In the genomic region with DNA sequence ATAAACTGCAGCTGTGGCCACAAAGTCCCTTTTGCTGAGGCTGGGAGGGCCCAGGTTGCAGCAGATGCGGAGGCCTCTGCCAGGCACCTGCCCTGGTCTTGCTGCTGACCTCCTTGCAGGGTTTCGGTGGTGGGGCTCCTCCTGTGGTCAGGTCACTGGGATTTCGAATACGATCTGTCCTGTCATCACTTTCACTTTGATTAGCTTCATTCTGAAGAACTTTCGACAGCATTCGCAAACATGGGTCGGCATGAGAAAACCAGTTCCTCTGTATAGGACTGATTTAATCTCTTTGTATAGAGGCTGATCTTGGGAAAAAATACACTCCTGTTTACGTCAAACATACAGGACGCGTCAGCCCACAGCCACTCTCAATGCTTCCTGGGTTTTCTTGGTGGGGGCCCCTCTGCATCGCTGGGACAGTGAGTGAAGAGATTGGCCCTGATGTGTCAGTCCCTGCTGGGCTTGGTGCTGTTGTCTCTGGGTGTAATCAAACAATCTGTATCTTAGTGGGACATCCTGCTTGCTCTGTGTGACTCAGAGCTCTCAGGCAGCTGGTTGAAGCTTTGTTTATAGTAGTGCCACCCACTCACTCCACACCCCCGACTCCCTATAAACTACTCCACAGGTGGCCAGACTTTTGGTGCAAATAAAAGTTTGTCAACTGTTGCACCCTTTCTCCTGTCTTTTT, we compare ENCODE assay signal across 8 cellular contexts.
DNase-seq lines count a peak whose midpoint lies in the region; ATAC-seq and TF ChIP-seq lines count a peak whose summit lies in the region.

No MANE protein-coding gene starts in this region.

- POLR2A ChIA-PET in activated CD4-positive, alpha-beta T cell treated with anti-CD3 and anti-CD28 coated beads, Interleukin-2, amount 10 ng/mL, durations not matched to agents 7 days and 5 days (lab: Charles Lee) = interaction anchor here (0.5 kb wide), 1 partner anchor 293 kb away, joined by 3 read pairs; no protein-coding TSS in a partner anchor

- CTCF ChIA-PET in activated CD4-positive, alpha-beta T cell treated with anti-CD3 and anti-CD28 coated beads, Interleukin-2, amount 10 ng/mL, durations not matched to agents 7 days and 5 days (lab: Charles Lee) = interaction anchor here (0.5 to 1.7 kb wide), 9 partner anchors 8 to 312 kb away, joined by 3 to 7 read pairs (median 3); no protein-coding TSS in a partner anchor

- peak; percentile 81 for ATAC-seq in GM19397 (IDR thresholded peaks at IDR 0.05; ENCODE audit: unreplicated experiment)
- ATAC-seq in HG03521 (IDR thresholded peaks at IDR 0.05; ENCODE audit: unreplicated experiment) = peak; percentile 84

- intact Hi-C loops in CD14-positive monocyte (cut with micrococcal nuclease) = loop anchor here (5.0 to 10.0 kb wide), 6 partner anchors 50 to 323 kb away; partner anchors contain the start of gene CXCR4 (in 1 of the 2)

- peak; percentile 57 for DNase-seq in CD14-positive monocyte (ENCODE audit: low spot score)
- peak; percentile 75 for DNase-seq in activated CD4-positive, alpha-beta T cell treated with anti-CD3 and anti-CD28 coated beads, Interleukin-2, amount 10 ng/mL, durations not matched to agents 7 days and 5 days
- peak; percentile 3 for DNase-seq in epithelial cell of prostate (ENCODE audit: low read depth, low spot score)
- DNase-seq in stimulated activated CD4-positive, alpha-beta T cell treated with anti-CD3 and anti-CD28 coated beads, Interleukin-4, amount 100 ng/mL, for 24 hours = peak; percentile 78
- DNase-seq in OCI-M2 (lab: John Stamatoyannopoulos, UW; ENCODE audit: unreplicated experiment) = no peak
- no peak for DNase-seq in AML-193 (lab: John Stamatoyannopoulos, UW)

- H3K9me3 Mint-ChIP-seq in CD14-positive monocyte = peaks cover 0 to 2% (median 0%) of the 10 kb centered on the region in 7 donors
- H3K9me3 Mint-ChIP-seq in activated CD4-positive, alpha-beta T cell treated with anti-CD3 and anti-CD28 coated beads, Interleukin-2, amount 10 ng/mL, durations not matched to agents 7 days and 5 days = peaks cover 15% of the 10 kb centered on the region

- no peak overlapping the region for H3K27ac ChIP-seq in epithelial cell of prostate

- H3K27me3 Mint-ChIP-seq in CD14-positive monocyte (ENCODE audit: low read depth in 3 of 3) = peaks cover 0 to 7% (median 0%) of the 10 kb centered on the region in 3 donors
- peaks cover 3% of the 10 kb centered on the region for H3K27me3 Mint-ChIP-seq in activated CD4-positive, alpha-beta T cell treated with anti-CD3 and anti-CD28 coated beads, Interleukin-2, amount 10 ng/mL, durations not matched to agents 7 days and 5 days

- no peak for TF ChIP-seq CTCF in CD14-positive monocyte (IDR thresholded peaks at IDR 0.05)

- peaks cover 66% of the 10 kb centered on the region for H3K4me1 Mint-ChIP-seq in CD14-positive monocyte
- H3K4me1 Mint-ChIP-seq in activated CD4-positive, alpha-beta T cell treated with anti-CD3 and anti-CD28 coated beads, Interleukin-2, amount 10 ng/mL, durations not matched to agents 7 days and 5 days = peaks cover 57% of the 10 kb centered on the region

- peak overlapping the region; percentile 43 to 88 (median 68) for H3K27ac Mint-ChIP-seq in CD14-positive monocyte
- H3K27ac Mint-ChIP-seq in activated CD4-positive, alpha-beta T cell treated with anti-CD3 and anti-CD28 coated beads, Interleukin-2, amount 10 ng/mL, durations not matched to agents 7 days and 5 days = peak overlapping the region; percentile 92

- H3K4me3 Mint-ChIP-seq in CD14-positive monocyte = peak overlapping the region; percentile 53 to 59
- H3K4me3 Mint-ChIP-seq in activated CD4-positive, alpha-beta T cell treated with anti-CD3 and anti-CD28 coated beads, Interleukin-2, amount 10 ng/mL, durations not matched to agents 7 days and 5 days = peak overlapping the region; percentile 50

- peaks cover 0 to 2% of the 10 kb centered on the region in 2 donors for H3K36me3 Mint-ChIP-seq in CD14-positive monocyte
- peaks cover 13% of the 10 kb centered on the region for H3K36me3 Mint-ChIP-seq in activated CD4-positive, alpha-beta T cell treated with anti-CD3 and anti-CD28 coated beads, Interleukin-2, amount 10 ng/mL, durations not matched to agents 7 days and 5 days (ENCODE audit: low read depth)

Comparison
In these comparisons a context has a peak if more than half of its experiments do, and no peak if none do; other contexts are left out.
1. DNase-seq: peak in CD14-positive monocyte (single experiment), activated CD4-positive, alpha-beta T cell treated with anti-CD3 and anti-CD28 coated beads, Interleukin-2, amount 10 ng/mL, durations not matched to agents 7 days and 5 days (single experiment), epithelial cell of prostate (single experiment) and stimulated activated CD4-positive, alpha-beta T cell treated with anti-CD3 and anti-CD28 coated beads, Interleukin-4, amount 100 ng/mL, for 24 hours (single experiment); none in OCI-M2 (single experiment) and AML-193 (0 of 2).